In the genomic region with DNA sequence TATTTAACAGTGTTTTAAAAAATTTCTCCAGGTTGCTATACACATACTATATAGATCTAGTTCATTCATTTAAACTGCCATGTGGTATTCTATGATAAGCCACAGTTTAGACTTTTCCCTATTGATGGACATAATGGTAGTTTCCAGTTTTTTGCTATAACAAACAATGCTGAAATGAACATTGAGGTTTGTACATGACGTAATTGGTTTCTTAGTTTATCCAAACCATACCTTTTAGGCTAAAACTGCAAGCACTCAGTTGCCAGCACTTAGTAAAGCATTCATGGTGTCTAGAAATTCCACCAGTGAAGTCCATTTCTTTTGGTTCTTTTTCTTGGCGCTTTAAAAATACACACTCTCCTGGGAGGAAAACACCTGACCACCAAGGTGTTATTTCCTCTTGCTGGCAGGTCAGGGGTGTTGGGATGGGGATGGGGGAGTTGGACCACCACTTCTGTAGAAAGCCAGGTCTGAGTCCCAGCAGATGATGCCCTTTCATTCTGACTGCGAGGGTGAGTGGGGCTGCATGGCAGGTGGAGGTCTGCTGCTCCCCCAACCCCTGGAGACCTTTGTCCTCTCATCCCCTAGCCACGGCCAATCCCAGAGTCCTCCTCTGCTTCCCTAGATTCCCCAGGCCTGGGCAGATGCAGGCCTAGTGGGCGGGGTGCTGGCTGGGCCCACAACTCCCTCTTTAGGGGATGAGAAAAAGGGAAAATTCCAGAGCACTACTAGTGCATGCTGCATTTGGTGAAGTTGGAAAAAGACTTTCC, we compare ENCODE assay signal across 27 cellular contexts. TPM values are rescaled to one million over a fixed set of nuclear protein-coding genes. Genes with fewer than 3 reads are reported as not detected.
A peak's percentile ranks its signal among the peaks of the same experiment; 100 is the strongest.
DNase-seq lines count a peak whose midpoint lies in the region; ATAC-seq, FAIRE-seq and TF ChIP-seq lines count a peak whose summit lies in the region.
"Had no signal": no experiment of that assay in that cellular context is flagged by ENCODE, and none has a peak within 500 bp of the region (broad histone marks: within the 10 kb centered on the region; RNA-seq: fewer than 3 reads in every experiment).

No MANE protein-coding gene starts in this region.

- in situ Hi-C loops in HepG2 (cut with HindIII; ENCODE audit: extremely low pct_ligation_motif_present, low pct_unique_long_range_greater_than_20kb) (no loop called here), GM12878 (cut with MboI) (no loop called here), gastrocnemius medialis (cut with MboI; ENCODE audit: low sequenced_read_pairs in 4 of 4) (no loop called here)

- TF ChIP-seq POLR2A in HepG2 (IDR thresholded peaks at IDR 0.05; ENCODE audit: insufficient read depth in 1 of 2, low read depth in 2 of 2, low read length in 2 of 2) (no peak), right lobe of liver (IDR thresholded peaks at IDR 0.05) (no peak), GM12878 (IDR thresholded peaks at IDR 0.05; ENCODE audit: low read depth, low read length) (no peak), gastrocnemius medialis (IDR thresholded peaks at IDR 0.05) (no peak)

- no peak overlapping the region for H3K4me2 ChIP-seq in HepG2 (ENCODE audit: low read depth, low read length)
- no peak overlapping the region for H3K4me2 ChIP-seq in GM12878 (ENCODE audit: control insufficient read depth, insufficient read depth)
- H3K4me2 ChIP-seq: A549; BLaER1 treated with 17β-estradiol and CSF1 and Interleukin-3, amounts not matched to agents 10 nM and 100 nM had no signal

- no peaks in the 10 kb centered on the region for H3K4me1 ChIP-seq in HepG2 (ENCODE audit: insufficient read depth, low read length)
- no peaks in the 10 kb centered on the region for H3K4me1 ChIP-seq in right lobe of liver
- H3K4me1 ChIP-seq in GM12878 (ENCODE audit: control insufficient read depth, insufficient read depth, low read length), result peaks cover 16% of the 10 kb centered on the region
- H3K4me1 ChIP-seq in gastrocnemius medialis, result peaks cover 3 to 6% of the 10 kb centered on the region in 2 donors
- H3K4me1 ChIP-seq: A549; BE2C; BLaER1 treated with 17β-estradiol and CSF1 and Interleukin-3, amounts not matched to agents 10 nM and 100 nM had no signal

- no peaks in the 10 kb centered on the region for H3K36me3 ChIP-seq in HepG2 (replicated peaks in 1 of 2; ENCODE audit: control insufficient read depth in 1 of 2, insufficient read depth in 2 of 2, low read length in 2 of 2)
- no peaks in the 10 kb centered on the region for H3K36me3 ChIP-seq in right lobe of liver
- H3K36me3 ChIP-seq in GM12878 (ENCODE audit: control insufficient read depth in 2 of 2, insufficient read depth in 2 of 2, low read length in 1 of 2), result no peaks in the 10 kb centered on the region
- H3K36me3 ChIP-seq in gastrocnemius medialis, result no peaks in the 10 kb centered on the region
- H3K36me3 ChIP-seq: BE2C; BLaER1 treated with 17β-estradiol and CSF1 and Interleukin-3, amounts not matched to agents 10 nM and 100 nM had no signal

- H2AFZ ChIP-seq in HepG2 (ENCODE audit: low read length) (no peak overlapping the region), GM12878 (ENCODE audit: control insufficient read depth, low read depth, low read length) (no peak overlapping the region)
- H2AFZ ChIP-seq: GM23248 had no signal

- no peaks in the 10 kb centered on the region for H4K20me1 ChIP-seq in HepG2 (ENCODE audit: insufficient read depth, low read length)
- no peaks in the 10 kb centered on the region for H4K20me1 ChIP-seq in GM12878 (ENCODE audit: control insufficient read depth, insufficient read depth)
- H4K20me1 ChIP-seq: BLaER1 treated with 17β-estradiol and CSF1 and Interleukin-3, amounts not matched to agents 10 nM and 100 nM had no signal

- WGBS in HepG2 (ENCODE audit: low lambda C conversion rate), result 10% methylated on average over 4 of the region's 5 CpGs
- 79% methylated on average over 2 of the region's 5 CpGs for WGBS in right lobe of liver (ENCODE audit: insufficient coverage, low coverage, low lambda C conversion rate, missing lambda C conversion rate)
- 14% methylated on average over 5 of the region's 5 CpGs for WGBS in GM12878 (ENCODE audit: insufficient coverage, insufficient replicate concordance, low lambda C conversion rate, missing lambda C conversion rate)

- CTCF ChIA-PET in HepG2 (lab: Yijun Ruan, JAX; ENCODE audit: low intra/inter-chr PET ratio, low total read pairs) (no interaction called here), GM12878 (lab: Yijun Ruan, JAX) (interaction anchor here (0.7 kb wide), 1 partner anchor 102 kb away, joined by 3 read pairs; no protein-coding TSS in a partner anchor)

- no peak overlapping the region for H3K27ac Mint-ChIP-seq in stimulated activated naive B cell treated with anti-CD40 and anti-IgM and Interleukin-4, amounts not matched to agents 10 μg/mL and 1 μg/mL and 100 μg/mL, for 72 hours
- H3K27ac Mint-ChIP-seq: CD4-positive, alpha-beta T cell; H9 had no signal

- H3K36me3 Mint-ChIP-seq in stimulated activated naive B cell treated with anti-CD40 and anti-IgM and Interleukin-4, amounts not matched to agents 10 μg/mL and 1 μg/mL and 100 μg/mL, for 72 hours, result peaks cover 2 to 3% of the 10 kb centered on the region in 2 donors
- H3K36me3 Mint-ChIP-seq: CD14-positive monocyte; CD8-positive, alpha-beta memory T cell had no signal

- FAIRE-seq in HepG2 (lab: Jason Lieb, UNC) (no peak), GM12878 (lab: Jason Lieb, UNC) (no peak)
- FAIRE-seq: A549, GM19239, H1 had no signal

- peaks cover 17 to 46% of the 10 kb centered on the region in 2 donors for H3K4me1 Mint-ChIP-seq in stimulated activated naive B cell treated with anti-CD40 and anti-IgM and Interleukin-4, amounts not matched to agents 10 μg/mL and 1 μg/mL and 100 μg/mL, for 72 hours
- H3K4me1 Mint-ChIP-seq: CD14-positive monocyte; CD8-positive, alpha-beta memory T cell had no signal

- TF ChIP-seq CTCF in HepG2 (CRISPR knock-in tag; IDR thresholded peaks at IDR 0.05), result no peak
- no peak for TF ChIP-seq CTCF in right lobe of liver (IDR thresholded peaks at IDR 0.05)
- TF ChIP-seq CTCF in GM12878 (IDR thresholded peaks at IDR 0.05 in 2 of 3, conservative IDR thresholded peaks at IDR 0.05 in 1 of 3; ENCODE audit: control insufficient read depth in 2 of 3, extremely low read depth in 1 of 3, insufficient read depth in 1 of 3, low read depth in 3 of 3, low read length in 3 of 3), result no peak
- no peak for TF ChIP-seq CTCF in gastrocnemius medialis (IDR thresholded peaks at IDR 0.05 in 4 of 5, conservative IDR thresholded peaks at IDR 0.05 in 1 of 5)

- H3K9me3 ChIP-seq in HepG2 (ENCODE audit: low read length) (no peaks in the 10 kb centered on the region), right lobe of liver (no peaks in the 10 kb centered on the region), GM12878 (replicated peaks; ENCODE audit: control insufficient read depth, insufficient read depth, low read length) (no peaks in the 10 kb centered on the region), gastrocnemius medialis (no peaks in the 10 kb centered on the region)
- H3K9me3 ChIP-seq: A549; BE2C; BLaER1 treated with 17β-estradiol and CSF1 and Interleukin-3, amounts not matched to agents 10 nM and 100 nM had no signal

- POLR2A ChIA-PET in HepG2 (lab: Yijun Ruan, JAX) (no interaction called here), GM12878 (lab: Charles Lee) (no interaction called here)

- H3K4me3 Mint-ChIP-seq in stimulated activated naive B cell treated with anti-CD40 and anti-IgM and Interleukin-4, amounts not matched to agents 10 μg/mL and 1 μg/mL and 100 μg/mL, for 72 hours, result no peak overlapping the region
- H3K4me3 Mint-ChIP-seq: CD14-positive monocyte; CD4-positive, alpha-beta T cell; CD8-positive, alpha-beta memory T cell; H9 had no signal

- no peak for TF ChIP-seq EP300 in HepG2 (IDR thresholded peaks at IDR 0.05; ENCODE audit: low read depth in 2 of 2, low read length in 2 of 2)
- TF ChIP-seq EP300 in HepG2 (CRISPR knock-in tag; IDR thresholded peaks at IDR 0.05; ENCODE audit: borderline replicate concordance), result no peak
- TF ChIP-seq EP300 in GM12878 (IDR thresholded peaks at IDR 0.05; ENCODE audit: borderline replicate concordance in 1 of 2, control insufficient read depth in 1 of 2, low read depth in 2 of 2, low read length in 2 of 2), result no peak

- no peak overlapping the region for H3K9ac ChIP-seq in HepG2 (ENCODE audit: insufficient read depth, low read depth, low read length)
- H3K9ac ChIP-seq in GM12878 (ENCODE audit: control insufficient read depth, insufficient read depth, low read length), result no peak overlapping the region
- H3K9ac ChIP-seq: BLaER1 treated with 17β-estradiol and CSF1 and Interleukin-3, amounts not matched to agents 10 nM and 100 nM; GM23248 had no signal

- H3K4me3 ChIP-seq in HepG2 (replicated peaks in 1 of 3; ENCODE audit: insufficient read depth in 1 of 3, low read depth in 2 of 3, low read length in 3 of 3), result no peak overlapping the region
- H3K4me3 ChIP-seq in right lobe of liver, result no peak overlapping the region
- no peak overlapping the region for H3K4me3 ChIP-seq in GM12878
- H3K4me3 ChIP-seq in gastrocnemius medialis, result no peak overlapping the region
- H3K4me3 ChIP-seq: A549; BLaER1 treated with 17β-estradiol and CSF1 and Interleukin-3, amounts not matched to agents 10 nM and 100 nM; GM23248 had no signal

- H3K27me3 ChIP-seq in HepG2 (ENCODE audit: control insufficient read depth in 1 of 2, insufficient read depth in 2 of 2, low read length in 2 of 2) (peaks cover 0 to 32% of the 10 kb centered on the region in 2 experiments; a peak in 2 of 5 replicates), right lobe of liver (no peaks in the 10 kb centered on the region), GM12878 (replicated peaks in 1 of 2; ENCODE audit: control insufficient read depth in 2 of 2, insufficient read depth in 2 of 2, low read length in 1 of 2) (no peaks in the 10 kb centered on the region), gastrocnemius medialis (no peaks in the 10 kb centered on the region)
- H3K27me3 ChIP-seq: BE2C; BLaER1 treated with 17β-estradiol and CSF1 and Interleukin-3, amounts not matched to agents 10 nM and 100 nM had no signal

- peaks cover 15 to 16% of the 10 kb centered on the region in 2 donors for H3K27me3 Mint-ChIP-seq in stimulated activated naive B cell treated with anti-CD40 and anti-IgM and Interleukin-4, amounts not matched to agents 10 μg/mL and 1 μg/mL and 100 μg/mL, for 72 hours

- no peak for TF ChIP-seq RAD21 in HepG2 (CRISPR knock-in tag; IDR thresholded peaks at IDR 0.05)
- no peak for TF ChIP-seq RAD21 in GM12878 (IDR thresholded peaks at IDR 0.05; ENCODE audit: insufficient read depth, low read depth, low read length)

- BruUV-seq in HepG2 (replicated peaks; lab: Mats Ljungman, UMichigan), result no TSS peak
- BruUV-seq in GM12878 (replicated peaks; lab: Mats Ljungman, UMichigan), result no TSS peak

- H3K27ac ChIP-seq in HepG2 (ENCODE audit: extremely low read length, insufficient read depth, low read length), result no peak overlapping the region
- H3K27ac ChIP-seq in right lobe of liver, result no peak overlapping the region
- H3K27ac ChIP-seq in GM12878 (ENCODE audit: control insufficient read depth, insufficient read depth), result no peak overlapping the region
- H3K27ac ChIP-seq in gastrocnemius medialis, result no peak overlapping the region
- H3K27ac ChIP-seq: A549; BLaER1 treated with 17β-estradiol and CSF1 and Interleukin-3, amounts not matched to agents 10 nM and 100 nM; GM23248 had no signal

- SMC1A ChIA-PET in GM12878 (lab: Charles Lee; ENCODE audit: uncharacterized antibody, unreplicated experiment), result no interaction called here

- RAD21 ChIA-PET in GM12878 (lab: Charles Lee; ENCODE audit: unreplicated experiment), result no interaction called here

- peaks cover 0 to 1% of the 10 kb centered on the region in 2 donors for H3K9me3 Mint-ChIP-seq in stimulated activated naive B cell treated with anti-CD40 and anti-IgM and Interleukin-4, amounts not matched to agents 10 μg/mL and 1 μg/mL and 100 μg/mL, for 72 hours
- H3K9me3 Mint-ChIP-seq: CD14-positive monocyte; CD4-positive, alpha-beta T cell; CD8-positive, alpha-beta memory T cell had no signal

- intact Hi-C loops in HepG2 (cut with micrococcal nuclease; ENCODE audit: unreplicated experiment) (no loop called here), right lobe of liver (cut with DNase I) (no loop called here), GM12878 (cut with micrococcal nuclease; ENCODE audit: unreplicated experiment) (no loop called here), gastrocnemius medialis (cut with DNase I; ENCODE audit: low total_unique reads) (no loop called here)

- H3K79me2 ChIP-seq in HepG2 (ENCODE audit: insufficient read depth, low read length) (no peaks in the 10 kb centered on the region), GM12878 (ENCODE audit: control insufficient read depth, insufficient read depth, low read length) (no peaks in the 10 kb centered on the region)

- ATAC-seq in HepG2 (peak; percentile 32; the same call in 1 of the 3 replicates), right lobe of liver (no peak), GM12878 (no peak), gastrocnemius medialis (no peak), HG03097 (IDR thresholded peaks at IDR 0.05; ENCODE audit: low FRiP score, unreplicated experiment) (no peak)
- ATAC-seq in stimulated activated naive B cell treated with anti-CD40 and anti-IgM and Interleukin-4, amounts not matched to agents 10 μg/mL and 1 μg/mL and 100 μg/mL, for 72 hours (replicated peaks), result peak in 1 of 2 donors; percentile 27
- ATAC-seq: A549, HCT116 had no signal

- DNase-seq in HepG2 (ENCODE audit: low spot score), result no peak
- no peak for DNase-seq in right lobe of liver
- no peak for DNase-seq in GM12878 (ENCODE audit: low read depth, low spot score)
- DNase-seq in stimulated activated naive B cell treated with anti-CD40 and anti-IgM and Interleukin-4, amounts not matched to agents 10 μg/mL and 1 μg/mL and 100 μg/mL, for 72 hours, result peak; percentile 8
- DNase-seq in gastrocnemius medialis, result no peak
- DNase-seq in NCI-H82 (lab: John Stamatoyannopoulos, UW), result no peak
- DNase-seq: 8988T; ACHN; AML-193; BE2C; Calu3; CD4-positive, alpha-beta T cell; CD8-positive, alpha-beta memory T cell; DMS53; DMS79 treated with DMSO at 0.1 percent for 48 hours; GF-D8; GM23248 had no signal

RNA-seq across cellular contexts. Expression of a gene that starts 41.1 kb away (rescaled TPM):
- total RNA-seq in HepG2 (2016; rRNA removed; fragmentation: Illumina TruSeq; extraction: Trizol) (0.35 TPM in 1 of 2 replicates, not detected in the other), right lobe of liver (not detected), GM12878 (2014; rRNA removed) (not detected in 2 replicates), GM12878 (2014; rRNA removed; fragmentation: Illumina TruSeq; extraction: Trizol) (not detected in 2 replicates), GM12878 (2021) (0.35 TPM in 1 of 2 replicates, not detected in the other), gastrocnemius medialis (not detected)
- 0.71 TPM in 1 of 2 replicates, not detected in the other for total RNA-seq in HepG2 (2016; cell fraction: cytosol; rRNA removed; fragmentation: Illumina TruSeq; extraction: Trizol; ENCODE audit: low read depth)
- not detected in 2 replicates for total RNA-seq in HepG2 (2016; cell fraction: insoluble cytoplasmic fraction; rRNA removed; fragmentation: Illumina TruSeq; extraction: Trizol)
- total RNA-seq in HepG2 (2016; cell fraction: membrane; rRNA removed; fragmentation: Illumina TruSeq; extraction: Trizol), result 0.31 and 0.48 TPM in 2 replicates
- total RNA-seq in HepG2 (2016; cell fraction: nucleus; rRNA removed; fragmentation: Illumina TruSeq; extraction: Trizol), result not detected in 2 replicates
- polyA plus RNA-seq in HepG2 (2011; rRNA removed) (not detected in 2 replicates), GM12878 (2011; rRNA removed) (not detected in 2 replicates), GM12878 (2014; fragmentation: Illumina TruSeq; extraction: Trizol) (not detected in 2 replicates), GM12878 (2014; fragmentation: Nextera tagmentation; extraction: Ambion mirVana) (not detected), GM12878 (2014; rRNA removed) (not detected in 2 replicates), GM12878 (2016; fragmentation: Nextera tagmentation; extraction: Ambion mirVana) (not detected)
- not detected in 2 replicates for polyA plus RNA-seq in HepG2 (2011; cell fraction: cytosol; rRNA removed)
- 0.19 TPM in 1 of 2 replicates, not detected in the other for polyA plus RNA-seq in HepG2 (2011; cell fraction: nucleus; rRNA removed)
- polyA plus RNA-seq in HepG2 (2012), result 0.24 TPM in 1 of 2 replicates, not detected in the other
- 0.69 and 0.77 TPM in 2 replicates for polyA plus RNA-seq in HepG2 (2016; cell fraction: cytosol; fragmentation: Illumina TruSeq; extraction: Trizol; ENCODE audit: low read depth)
- not detected in 2 replicates for polyA plus RNA-seq in HepG2 (2016; cell fraction: insoluble cytoplasmic fraction; fragmentation: Illumina TruSeq; extraction: Trizol; ENCODE audit: low read depth)
- 0.62 and 1.2 TPM in 2 replicates for polyA plus RNA-seq in HepG2 (2016; cell fraction: membrane; fragmentation: Illumina TruSeq; extraction: Trizol; ENCODE audit: low read depth)
- not detected in 2 replicates for polyA plus RNA-seq in HepG2 (2016; cell fraction: nucleus; fragmentation: Illumina TruSeq; extraction: Trizol; ENCODE audit: insufficient read depth, low read depth)
- not detected in 2 replicates for polyA minus RNA-seq in HepG2 (2011; rRNA and poly(A)+ RNA removed; ENCODE audit: low replicate concordance)
- not detected in 2 replicates for polyA minus RNA-seq in HepG2 (2011; cell fraction: cytosol; rRNA and poly(A)+ RNA removed)
- 1.3 TPM in 1 of 2 replicates, not detected in the other for polyA minus RNA-seq in HepG2 (2011; cell fraction: nucleus; rRNA and poly(A)+ RNA removed)
- not detected in 2 replicates for total RNA-seq in GM12878 (2013; cell fraction: nucleolus; rRNA removed)
- not detected for polyA plus RNA-seq in GM12878 (2011; ENCODE audit: low read depth)
- not detected in 2 replicates for polyA plus RNA-seq in GM12878 (2011; cell fraction: cytosol; rRNA removed)
- polyA plus RNA-seq in GM12878 (2011; cell fraction: nucleus; rRNA removed), result not detected in 2 replicates
- polyA plus RNA-seq in GM12878 (2012), result not detected in 2 replicates
- polyA minus RNA-seq in GM12878 (2011; rRNA and poly(A)+ RNA removed), result not detected in 2 replicates
- not detected in 2 replicates for polyA minus RNA-seq in GM12878 (2011; cell fraction: cytosol; rRNA and poly(A)+ RNA removed)
- not detected in 2 replicates for polyA minus RNA-seq in GM12878 (2011; cell fraction: nucleus; rRNA and poly(A)+ RNA removed)
- total RNA-seq: CD8-positive, alpha-beta memory T cell; Daoy; G401; GM23248; H1; H9 had no signal
- polyA plus RNA-seq: CD14-positive monocyte; CD8-positive, alpha-beta memory T cell; GM23248; H1 had no signal
